ENCODE assay signal across 19 cellular contexts in genomic region chr6:121653624-121654008, GRCh38.
DNase-seq lines count a peak whose midpoint lies in the region; ATAC-seq, FAIRE-seq and TF ChIP-seq lines count a peak whose summit lies in the region.
"Had no signal": no experiment of that assay in that cellular context is flagged by ENCODE, and none has a peak within 500 bp of the region (broad histone marks: within the 10 kb centered on the region; RNA-seq: fewer than 3 reads in every experiment).

No MANE protein-coding gene starts in this region.

- H3K9me3 Mint-ChIP-seq in CD4-positive, alpha-beta T cell = no peaks in the 10 kb centered on the region
- H3K9me3 Mint-ChIP-seq: stimulated activated naive CD8-positive, alpha-beta T cell treated with anti-CD3 and anti-CD28 coated beads, Interleukin-15, Interleukin-2, amounts not matched to agents 100 ng/mL and 50 ng/mL, for 24 hours had no signal

- H3K4me3 ChIP-seq in adipocyte (ENCODE audit: low read length) = peak overlapping the region; percentile 57
- H3K4me3 ChIP-seq in kidney (ENCODE audit: low read length in 2 of 2) = no peak overlapping the region
- no peak overlapping the region for H3K4me3 ChIP-seq in stomach
- H3K4me3 ChIP-seq: upper lobe of left lung had no signal

- WGBS in stomach, 5 donors = 82 to 88% (median 86%) methylated on average over 11 of the region's 11 CpGs

- ATAC-seq in CD4-positive, alpha-beta T cell (ENCODE audit: poor library complexity) = no peak
- no peak for ATAC-seq in HG03469 (IDR thresholded peaks at IDR 0.05; ENCODE audit: unreplicated experiment)
- ATAC-seq: activated CD8-positive, alpha-beta memory T cell treated with anti-CD3 and anti-CD28 coated beads, Interleukin-2, amount 10 ng/mL, durations not matched to agents 7 days and 5 days; natural killer cell treated with Interleukin-12 subunit alpha and Interleukin-12 subunit beta and Interleukin-15 and Interleukin-18, amount 100 ng/mL, for 72 hours had no signal

- peaks cover 44% of the 10 kb centered on the region for H3K4me1 Mint-ChIP-seq in CD4-positive, alpha-beta T cell (ENCODE audit: low read depth)

- no peak overlapping the region for H3K4me3 Mint-ChIP-seq in CD4-positive, alpha-beta T cell
- H3K4me3 Mint-ChIP-seq: activated CD8-positive, alpha-beta memory T cell treated with anti-CD3 and anti-CD28 coated beads, Interleukin-2, amount 10 ng/mL, durations not matched to agents 7 days and 5 days; natural killer cell treated with Interleukin-12 subunit alpha and Interleukin-12 subunit beta and Interleukin-15 and Interleukin-18, amount 100 ng/mL, for 72 hours; stimulated activated naive CD8-positive, alpha-beta T cell treated with anti-CD3 and anti-CD28 coated beads, Interleukin-15, Interleukin-2, amounts not matched to agents 100 ng/mL and 50 ng/mL, for 24 hours had no signal

- H3K4me1 ChIP-seq in adipocyte (ENCODE audit: control insufficient read depth, insufficient read depth, low read length) = peaks cover 18% of the 10 kb centered on the region
- H3K4me1 ChIP-seq in kidney (ENCODE audit: control insufficient read depth in 1 of 2, insufficient read depth in 1 of 2, low read depth in 1 of 2, low read length in 2 of 2) = no peaks in the 10 kb centered on the region
- H3K4me1 ChIP-seq in stomach = no peaks in the 10 kb centered on the region
- H3K4me1 ChIP-seq: BE2C had no signal

- no peak for FAIRE-seq in kidney (lab: Jason Lieb, UNC)
- FAIRE-seq: frontal cortex had no signal

- no peaks in the 10 kb centered on the region for H3K9me3 ChIP-seq in CD4-positive, alpha-beta T cell (ENCODE audit: control insufficient read depth, low read length)
- H3K9me3 ChIP-seq in adipocyte (ENCODE audit: control insufficient read depth, low read length) = no peaks in the 10 kb centered on the region
- no peaks in the 10 kb centered on the region for H3K9me3 ChIP-seq in kidney (ENCODE audit: control insufficient read depth in 1 of 2, low read length in 2 of 2)
- no peaks in the 10 kb centered on the region for H3K9me3 ChIP-seq in stomach
- H3K9me3 ChIP-seq: BE2C, upper lobe of left lung had no signal

- intact Hi-C loops in CD4-positive, alpha-beta T cell (cut with DNase I, micrococcal nuclease) = no loop called here
- intact Hi-C loops in kidney (cut with DNase I) = no loop called here
- intact Hi-C loops in stomach (cut with DNase I; ENCODE audit: low total_unique reads) = no loop called here

- POLR2A ChIA-PET in CD4-positive, alpha-beta T cell (lab: Charles Lee) = interaction anchor here (0.7 kb wide), 1 partner anchor 48 kb away, joined by 4 read pairs; no protein-coding TSS in a partner anchor

- peak overlapping the region; percentile 82 for H3K27ac Mint-ChIP-seq in CD4-positive, alpha-beta T cell
- H3K27ac Mint-ChIP-seq: activated CD8-positive, alpha-beta memory T cell treated with anti-CD3 and anti-CD28 coated beads, Interleukin-2, amount 10 ng/mL, durations not matched to agents 7 days and 5 days; natural killer cell treated with Interleukin-12 subunit alpha and Interleukin-12 subunit beta and Interleukin-15 and Interleukin-18, amount 100 ng/mL, for 72 hours; stimulated activated naive CD8-positive, alpha-beta T cell treated with anti-CD3 and anti-CD28 coated beads, Interleukin-15, Interleukin-2, amounts not matched to agents 100 ng/mL and 50 ng/mL, for 24 hours had no signal

- H3K27me3 ChIP-seq in CD4-positive, alpha-beta T cell (ENCODE audit: control insufficient read depth, insufficient read depth, low read length) = no peaks in the 10 kb centered on the region
- H3K27me3 ChIP-seq in adipocyte (replicated peaks; ENCODE audit: control insufficient read depth, insufficient read depth, low read length) = no peaks in the 10 kb centered on the region
- H3K27me3 ChIP-seq in stomach = no peaks in the 10 kb centered on the region
- H3K27me3 ChIP-seq: BE2C, upper lobe of left lung had no signal

- no peak for TF ChIP-seq CTCF in CD4-positive, alpha-beta T cell (IDR thresholded peaks at IDR 0.05)
- TF ChIP-seq CTCF in kidney (IDR thresholded peaks at IDR 0.05; ENCODE audit: borderline replicate concordance, extremely low read depth, insufficient read depth) (no peak), stomach (IDR thresholded peaks at IDR 0.05) (no peak)

- TF ChIP-seq POLR2A in stomach (IDR thresholded peaks at IDR 0.05) = no peak

- H3K9ac ChIP-seq in adipocyte (ENCODE audit: low read length) (no peak overlapping the region), kidney (ENCODE audit: low read length in 2 of 2) (no peak overlapping the region)

- H3K36me3 Mint-ChIP-seq in CD4-positive, alpha-beta T cell (ENCODE audit: low read depth) = no peaks in the 10 kb centered on the region
- H3K36me3 Mint-ChIP-seq: activated CD8-positive, alpha-beta memory T cell treated with anti-CD3 and anti-CD28 coated beads, Interleukin-2, amount 10 ng/mL, durations not matched to agents 7 days and 5 days; natural killer cell treated with Interleukin-12 subunit alpha and Interleukin-12 subunit beta and Interleukin-15 and Interleukin-18, amount 100 ng/mL, for 72 hours had no signal

- H3K36me3 ChIP-seq in adipocyte (ENCODE audit: control insufficient read depth, insufficient read depth, low read length, severe bottlenecking) (no peaks in the 10 kb centered on the region), kidney (ENCODE audit: control insufficient read depth in 1 of 2, insufficient read depth in 2 of 2, low read length in 2 of 2) (no peaks in the 10 kb centered on the region), stomach (no peaks in the 10 kb centered on the region)
- H3K36me3 ChIP-seq: BE2C, upper lobe of left lung had no signal

- no peak for TF ChIP-seq EP300 in stomach (IDR thresholded peaks at IDR 0.05)

- H3K27me3 Mint-ChIP-seq in CD4-positive, alpha-beta T cell = no peaks in the 10 kb centered on the region
- H3K27me3 Mint-ChIP-seq: activated CD8-positive, alpha-beta memory T cell treated with anti-CD3 and anti-CD28 coated beads, Interleukin-2, amount 10 ng/mL, durations not matched to agents 7 days and 5 days; natural killer cell treated with Interleukin-12 subunit alpha and Interleukin-12 subunit beta and Interleukin-15 and Interleukin-18, amount 100 ng/mL, for 72 hours; stimulated activated naive CD8-positive, alpha-beta T cell treated with anti-CD3 and anti-CD28 coated beads, Interleukin-15, Interleukin-2, amounts not matched to agents 100 ng/mL and 50 ng/mL, for 24 hours had no signal

- DNase-seq in CD4-positive, alpha-beta T cell = no peak
- no peak for DNase-seq in adipocyte (ENCODE audit: low read depth)
- DNase-seq in kidney = peak; percentile 48
- DNase-seq in stomach = no peak
- DNase-seq in activated T-cell treated with anti-CD3 and anti-CD28 coated beads, Interleukin-2, amount 50 U/mL, for 48 hours = no peak
- no peak for DNase-seq in COLO829 (ENCODE audit: low spot score)
- no peak for DNase-seq in GM03348 (ENCODE audit: low spot score)
- DNase-seq: activated CD4-positive, alpha-beta T cell treated with anti-CD3 and anti-CD28 coated beads for 1 hour; activated CD8-positive, alpha-beta memory T cell treated with anti-CD3 and anti-CD28 coated beads, Interleukin-2, amount 10 ng/mL, durations not matched to agents 7 days and 5 days; BE2C; NCI-H1105; NCI-H510A treated with DMSO at 0.1 percent for 48 hours; posterior cingulate gyrus; upper lobe of left lung had no signal

- no peak overlapping the region for H3K27ac ChIP-seq in CD4-positive, alpha-beta T cell (ENCODE audit: low read depth, low read length)
- no peak overlapping the region for H3K27ac ChIP-seq in kidney (ENCODE audit: low read depth in 2 of 2, low read length in 2 of 2)
- peak overlapping the region; percentile 6 to 63 (median 37) for H3K27ac ChIP-seq in stomach
- H3K27ac ChIP-seq: epithelial cell of prostate had no signal

- CTCF ChIA-PET in CD4-positive, alpha-beta T cell (lab: Charles Lee) = no interaction called here

Comparison
In these comparisons a context has a peak if more than half of its experiments do, and no peak if none do; other contexts are left out.
1. H3K27ac ChIP-seq: peak in stomach (5 of 5); none in CD4-positive, alpha-beta T cell (single experiment) and kidney (0 of 2).